Comparison of ENCODE assay signal across 35 cellular contexts in the genomic region with DNA sequence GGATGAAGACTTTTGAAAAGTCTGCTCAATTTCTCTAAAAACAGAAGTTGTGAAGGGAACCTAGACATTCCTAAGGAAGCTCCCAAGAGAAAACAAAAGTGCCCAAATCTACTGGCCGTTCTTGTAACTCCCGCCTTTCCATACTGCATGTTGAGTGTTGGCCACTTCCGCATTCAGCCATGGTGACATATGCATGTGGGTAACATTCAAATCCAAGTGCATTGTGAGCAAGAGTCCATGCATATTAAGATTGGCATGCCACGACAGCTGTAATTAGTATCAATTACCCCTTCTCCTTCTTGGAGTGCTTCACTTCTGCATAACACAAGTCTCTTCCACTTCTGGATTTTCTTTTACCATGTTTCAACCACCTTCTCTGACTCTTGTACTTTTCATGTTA. TPM values are rescaled to one million over a fixed set of nuclear protein-coding genes. Genes with fewer than 3 reads are reported as not detected.
"Had no signal": no experiment of that assay in that cellular context is flagged by ENCODE, and none has a peak within 500 bp of the region (broad histone marks: within the 10 kb centered on the region; RNA-seq: fewer than 3 reads in every experiment).

No MANE protein-coding gene starts in this region.

- H3K4me1 Mint-ChIP-seq: activated CD4-positive, alpha-beta T cell treated with anti-CD3 and anti-CD28 coated beads for 36 hours; activated CD4-positive, alpha-beta T cell treated with anti-CD3 and anti-CD28 coated beads, Interleukin-2, amount 10 ng/mL, durations not matched to agents 24 days and 14 days; activated CD8-positive, alpha-beta memory T cell treated with anti-CD3 and anti-CD28 coated beads, Interleukin-2, amount 10 ng/mL, durations not matched to agents 7 days and 5 days; activated naive CD4-positive, alpha-beta T cell treated with anti-CD3 and anti-CD28 coated beads, Interleukin-2, amount 10 ng/mL, durations not matched to agents 7 days and 5 days; activated naive CD8-positive, alpha-beta T cell treated with anti-CD3 and anti-CD28 coated beads, Interleukin-2, amount 10 ng/mL, durations not matched to agents 7 days and 5 days; brain had no signal

- H3K9me3 ChIP-seq: ascending aorta, breast epithelium, colonic mucosa, gastrocnemius medialis, heart left ventricle had no signal

- H3K36me3 Mint-ChIP-seq: activated CD4-positive, alpha-beta memory T cell treated with anti-CD3 and anti-CD28 coated beads for 36 hours; activated CD8-positive, alpha-beta memory T cell treated with anti-CD3 and anti-CD28 coated beads, Interleukin-2, amount 10 ng/mL, durations not matched to agents 7 days and 5 days; activated naive CD4-positive, alpha-beta T cell treated with anti-CD3 and anti-CD28 coated beads, Interleukin-2, amount 10 ng/mL, durations not matched to agents 7 days and 5 days; activated naive CD4-positive, alpha-beta T cell treated with anti-CD3 and anti-CD28 coated beads, Interleukin-2, amount 50 U/mL, for 72 hours; activated naive CD8-positive, alpha-beta T cell treated with anti-CD3 and anti-CD28 coated beads, Interleukin-2, amount 10 ng/mL, durations not matched to agents 7 days and 5 days; brain had no signal

- H3K27me3 ChIP-seq: ascending aorta, breast epithelium, colonic mucosa, gastrocnemius medialis had no signal

- H3K36me3 ChIP-seq: ascending aorta, breast epithelium, cardiac muscle cell, colonic mucosa, gastrocnemius medialis, heart left ventricle had no signal

- H3K9me3 Mint-ChIP-seq: activated CD4-positive, alpha-beta memory T cell treated with anti-CD3 and anti-CD28 coated beads for 36 hours; activated CD4-positive, alpha-beta T cell treated with anti-CD3 and anti-CD28 coated beads, Interleukin-2, amount 10 ng/mL, durations not matched to agents 24 days and 14 days; activated naive CD4-positive, alpha-beta T cell treated with anti-CD3 and anti-CD28 coated beads, Interleukin-2, amount 10 ng/mL, durations not matched to agents 7 days and 5 days; activated naive CD4-positive, alpha-beta T cell treated with anti-CD3 and anti-CD28 coated beads, Interleukin-2, amount 50 U/mL, for 72 hours; dendritic cell treated with granulocyte-macrophage colony-stimulating factor and Interleukin-4, amounts not matched to agents 40 ng/mL and 50 ng/mL, for 4 days; endodermal cell had no signal

- H3K27ac ChIP-seq: ascending aorta, breast epithelium, cardiac muscle cell, colonic mucosa, dorsolateral prefrontal cortex, foreskin keratinocyte, gastrocnemius medialis, heart left ventricle had no signal

- H3K4me3 Mint-ChIP-seq: activated CD4-positive, alpha-beta memory T cell treated with anti-CD3 and anti-CD28 coated beads for 36 hours; activated CD4-positive, alpha-beta T cell treated with anti-CD3 and anti-CD28 coated beads for 36 hours; activated CD4-positive, alpha-beta T cell treated with anti-CD3 and anti-CD28 coated beads, Interleukin-2, amount 10 ng/mL, durations not matched to agents 24 days and 14 days; activated CD8-positive, alpha-beta memory T cell treated with anti-CD3 and anti-CD28 coated beads, Interleukin-2, amount 10 ng/mL, durations not matched to agents 7 days and 5 days; activated CD8-positive, alpha-beta T cell treated with anti-CD3 and anti-CD28 coated beads, Interleukin-2, amount 10 ng/mL, durations not matched to agents 7 days and 5 days; activated naive CD4-positive, alpha-beta T cell treated with anti-CD3 and anti-CD28 coated beads, Interleukin-2, amount 10 ng/mL, durations not matched to agents 7 days and 5 days; activated naive CD8-positive, alpha-beta T cell treated with anti-CD3 and anti-CD28 coated beads, Interleukin-2, amount 10 ng/mL, durations not matched to agents 7 days and 5 days; brain; dendritic cell treated with granulocyte-macrophage colony-stimulating factor and Interleukin-4, amounts not matched to agents 40 ng/mL and 50 ng/mL, for 4 days; endodermal cell had no signal

- ATAC-seq: activated CD8-positive, alpha-beta memory T cell treated with anti-CD3 and anti-CD28 coated beads, Interleukin-2, amount 10 ng/mL, durations not matched to agents 7 days and 5 days; activated CD8-positive, alpha-beta T cell treated with anti-CD3 and anti-CD28 coated beads, Interleukin-2, amount 10 ng/mL, durations not matched to agents 7 days and 5 days; activated naive CD4-positive, alpha-beta T cell treated with anti-CD3 and anti-CD28 coated beads, Interleukin-2, amount 50 U/mL, for 72 hours; esophagus mucosa; gastrocnemius medialis; heart left ventricle had no signal

- H3K27ac Mint-ChIP-seq: activated CD4-positive, alpha-beta memory T cell treated with anti-CD3 and anti-CD28 coated beads for 36 hours; activated CD4-positive, alpha-beta T cell treated with anti-CD3 and anti-CD28 coated beads for 36 hours; activated CD4-positive, alpha-beta T cell treated with anti-CD3 and anti-CD28 coated beads, Interleukin-2, amount 10 ng/mL, durations not matched to agents 24 days and 14 days; activated CD8-positive, alpha-beta memory T cell treated with anti-CD3 and anti-CD28 coated beads, Interleukin-2, amount 10 ng/mL, durations not matched to agents 7 days and 5 days; activated CD8-positive, alpha-beta T cell treated with anti-CD3 and anti-CD28 coated beads, Interleukin-2, amount 10 ng/mL, durations not matched to agents 7 days and 5 days; activated naive CD4-positive, alpha-beta T cell treated with anti-CD3 and anti-CD28 coated beads, Interleukin-2, amount 10 ng/mL, durations not matched to agents 7 days and 5 days; activated naive CD4-positive, alpha-beta T cell treated with anti-CD3 and anti-CD28 coated beads, Interleukin-2, amount 50 U/mL, for 72 hours; activated naive CD8-positive, alpha-beta T cell treated with anti-CD3 and anti-CD28 coated beads, Interleukin-2, amount 10 ng/mL, durations not matched to agents 7 days and 5 days; brain; dendritic cell treated with granulocyte-macrophage colony-stimulating factor and Interleukin-4, amounts not matched to agents 40 ng/mL and 50 ng/mL, for 4 days; endodermal cell had no signal

- DNase-seq: activated CD4-positive, alpha-beta memory T cell treated with anti-CD3 and anti-CD28 coated beads for 36 hours; activated CD4-positive, alpha-beta T cell treated with anti-CD3 and anti-CD28 coated beads for 36 hours; activated CD4-positive, alpha-beta T cell treated with anti-CD3 and anti-CD28 coated beads, Interleukin-2, amount 10 ng/mL, durations not matched to agents 24 days and 14 days; activated CD4-positive, CD25-positive, alpha-beta regulatory T cell; activated CD4-positive, CD25-positive, alpha-beta regulatory T cell treated with anti-CD3 and anti-CD28 coated beads, Interleukin-2, amount 50 U/mL, for 72 hours; activated CD8-positive, alpha-beta memory T cell treated with anti-CD3 and anti-CD28 coated beads, Interleukin-2, amount 10 ng/mL, durations not matched to agents 7 days and 5 days; activated CD8-positive, alpha-beta memory T cell treated with anti-CD3 and anti-CD28 coated beads, Interleukin-2, amount 50 U/mL, for 4 hours; activated CD8-positive, alpha-beta T cell treated with anti-CD3 and anti-CD28 coated beads, Interleukin-2, amount 10 ng/mL, durations not matched to agents 7 days and 5 days; activated gamma-delta T cell; activated naive CD4-positive, alpha-beta T cell; activated naive CD4-positive, alpha-beta T cell treated with anti-CD3 and anti-CD28 coated beads, Interleukin-2, amount 10 ng/mL, durations not matched to agents 7 days and 5 days; activated naive CD8-positive, alpha-beta T cell treated with anti-CD3 and anti-CD28 coated beads, Interleukin-2, amount 10 ng/mL, durations not matched to agents 7 days and 5 days; activated T-cell treated with anti-CD3 and anti-CD28 coated beads, Interleukin-2, amount 50 U/mL, for 1 hour; activated T-cell treated with anti-CD3 and anti-CD28 coated beads, Interleukin-2, amount 50 U/mL, for 48 hours; central memory CD4-positive, alpha-beta T cell; cerebellar nuclear complex; colonic mucosa; dorsolateral prefrontal cortex; effector memory CD4-positive, alpha-beta T cell; endodermal cell; foreskin keratinocyte; gastrocnemius medialis; glutamatergic neuron; heart left ventricle; T-helper 2 cell had no signal

- H3K4me1 ChIP-seq: ascending aorta, breast epithelium, colonic mucosa, foreskin keratinocyte, gastrocnemius medialis, heart left ventricle had no signal

- H3K4me3 ChIP-seq: ascending aorta, breast epithelium, cardiac muscle cell, colonic mucosa, dorsolateral prefrontal cortex, gastrocnemius medialis, heart left ventricle had no signal

RNA-seq across cellular contexts. Expression of gene SLC35D3, which starts 8.4 kb away (rescaled TPM):
- total RNA-seq: activated CD4-positive, alpha-beta memory T cell treated with anti-CD3 and anti-CD28 coated beads for 36 hours; activated CD4-positive, alpha-beta T cell treated with anti-CD3 and anti-CD28 coated beads for 36 hours; activated CD4-positive, alpha-beta T cell treated with anti-CD3 and anti-CD28 coated beads, Interleukin-2, amount 10 ng/mL, durations not matched to agents 24 days and 14 days; activated CD8-positive, alpha-beta memory T cell treated with anti-CD3 and anti-CD28 coated beads for 36 hours; activated CD8-positive, alpha-beta memory T cell treated with anti-CD3 and anti-CD28 coated beads, Interleukin-2, amount 10 ng/mL, durations not matched to agents 7 days and 5 days; activated CD8-positive, alpha-beta T cell treated with anti-CD3 and anti-CD28 coated beads, Interleukin-2, amount 10 ng/mL, durations not matched to agents 7 days and 5 days; activated naive CD4-positive, alpha-beta T cell treated with anti-CD3 and anti-CD28 coated beads, Interleukin-2, amount 50 U/mL, for 72 hours; activated naive CD8-positive, alpha-beta T cell treated with anti-CD3 and anti-CD28 coated beads, Interleukin-2, amount 10 ng/mL, durations not matched to agents 7 days and 5 days; ascending aorta; breast epithelium; epithelial cell of proximal tubule; esophagus mucosa; foreskin keratinocyte; gastrocnemius medialis; T-helper 1 cell treated with Interleukin-12 subunit alpha and Interleukin-12 subunit beta and Interleukin-4 antibody, amounts not matched to agents 30 ng/mL and 1 ng/mL, for 36 hours had no signal
- polyA plus RNA-seq: foreskin keratinocyte had no signal
